8 cellular contexts compared by ENCODE assay signal in genomic region chr6:24718449-24719124, GRCh38. TPM values are rescaled to one million over a fixed set of nuclear protein-coding genes. Genes with fewer than 3 reads are reported as not detected.
DNase-seq lines count a peak whose midpoint lies in the region; ATAC-seq and TF ChIP-seq lines count a peak whose summit lies in the region.

No MANE protein-coding gene starts in this region.

- H3K9me3 Mint-ChIP-seq in activated CD8-positive, alpha-beta T cell treated with anti-CD3 and anti-CD28 coated beads, Interleukin-2, amount 10 ng/mL, durations not matched to agents 7 days and 5 days (ENCODE audit: insufficient read depth): no peaks in the 10 kb centered on the region

- peak overlapping the region; percentile 98 for H3K4me3 Mint-ChIP-seq in activated CD8-positive, alpha-beta T cell treated with anti-CD3 and anti-CD28 coated beads, Interleukin-2, amount 10 ng/mL, durations not matched to agents 7 days and 5 days

- H2AFZ ChIP-seq in SK-N-SH (ENCODE audit: low read depth): no peak overlapping the region

- peaks cover 0 to 3% of the 10 kb centered on the region in 2 experiments; a peak in 3 of 4 replicates for H3K4me1 ChIP-seq in SK-N-SH (ENCODE audit: control insufficient read depth in 1 of 2, insufficient read depth in 2 of 2, low read depth in 1 of 2, low read length in 1 of 2)
- peaks cover 0 to 64% (median 63%) of the 10 kb centered on the region in 5 donors for H3K4me1 ChIP-seq in subcutaneous abdominal adipose tissue (ENCODE audit: control insufficient read depth in 5 of 5, insufficient read depth in 5 of 5, low read length in 5 of 5)

- TF ChIP-seq CTCF in SK-N-SH (IDR thresholded peaks at IDR 0.05): no peak

- POLR2A ChIA-PET in SK-N-SH (lab: Yijun Ruan, JAX): interaction anchor here (1.4 kb wide), 1 partner anchor 9 kb away, joined by 3 read pairs; no protein-coding TSS in a partner anchor
- POLR2A ChIA-PET in activated CD8-positive, alpha-beta T cell treated with anti-CD3 and anti-CD28 coated beads, Interleukin-2, amount 10 ng/mL, durations not matched to agents 7 days and 5 days (lab: Charles Lee): interaction anchor here (0.6 to 2.9 kb wide), 5 partner anchors 14 to 215 kb away, joined by 3 to 22 read pairs (median 4); partner anchors contain the start of genes ACOT13, GMNN, KIAA0319 and TDP2

- H3K9me3 ChIP-seq in SK-N-SH (no peaks in the 10 kb centered on the region), iPS-18c (ENCODE audit: control insufficient read depth, insufficient read depth, low read length) (no peaks in the 10 kb centered on the region), subcutaneous abdominal adipose tissue (ENCODE audit: control insufficient read depth in 5 of 5, low read length in 5 of 5) (no peaks in the 10 kb centered on the region)

- H3K79me2 ChIP-seq in SK-N-SH (ENCODE audit: insufficient read depth): peaks cover 70% of the 10 kb centered on the region

- H3K36me3 Mint-ChIP-seq in activated CD8-positive, alpha-beta T cell treated with anti-CD3 and anti-CD28 coated beads, Interleukin-2, amount 10 ng/mL, durations not matched to agents 7 days and 5 days (ENCODE audit: low read depth): peaks cover 62% of the 10 kb centered on the region

- TF ChIP-seq EP300 in SK-N-SH (IDR thresholded peaks at IDR 0.05; ENCODE audit: borderline replicate concordance in 1 of 2, low read depth in 1 of 2, low read length in 1 of 2): no peak

- CTCF ChIA-PET in SK-N-SH (lab: Yijun Ruan, JAX): interaction anchor here (0.7 to 1.5 kb wide), 7 partner anchors 13 to 248 kb away, joined by 3 to 4 read pairs (median 4); partner anchors contain the start of genes ACOT13 and TDP2
- CTCF ChIA-PET in activated CD8-positive, alpha-beta T cell treated with anti-CD3 and anti-CD28 coated beads, Interleukin-2, amount 10 ng/mL, durations not matched to agents 7 days and 5 days (lab: Charles Lee): interaction anchor here (0.7 to 2.9 kb wide), 11 partner anchors 12 to 352 kb away, joined by 3 to 10 read pairs (median 4); partner anchors contain the start of genes ACOT13 and TDP2

- no peak for ATAC-seq in SK-N-SH treated with all-trans-retinoic acid at 6 μM for 48 hours
- ATAC-seq in activated CD8-positive, alpha-beta T cell treated with anti-CD3 and anti-CD28 coated beads, Interleukin-2, amount 10 ng/mL, durations not matched to agents 7 days and 5 days: no peak
- no peak for ATAC-seq in HG03354 (IDR thresholded peaks at IDR 0.05; ENCODE audit: poor library complexity, severe bottlenecking, unreplicated experiment)
- no peak for ATAC-seq in HG02852 (IDR thresholded peaks at IDR 0.05; ENCODE audit: unreplicated experiment)

- H3K4me2 ChIP-seq in SK-N-SH: peak overlapping the region; percentile 96

- H3K36me3 ChIP-seq in SK-N-SH (replicated peaks in 1 of 2; ENCODE audit: control insufficient read depth in 1 of 2, insufficient read depth in 2 of 2, low read length in 1 of 2) (peaks cover 46 to 52% of the 10 kb centered on the region in 2 experiments), subcutaneous abdominal adipose tissue (ENCODE audit: control insufficient read depth in 5 of 5, insufficient read depth in 5 of 5, low read length in 5 of 5) (peaks cover 15 to 29% (median 24%) of the 10 kb centered on the region in 5 donors)

- H3K4me3 ChIP-seq in SK-N-SH (ENCODE audit: low read depth in 2 of 2, low read length in 1 of 2) (peak overlapping the region; percentile 85 to 93), iPS-18c (ENCODE audit: insufficient read depth, low read depth, low read length) (peak overlapping the region; percentile 98), subcutaneous abdominal adipose tissue (ENCODE audit: low read depth in 1 of 5, low read length in 5 of 5) (peak overlapping the region; percentile 94 to 100 (median 98))

- no peak for TF ChIP-seq RAD21 in SK-N-SH (IDR thresholded peaks at IDR 0.05; ENCODE audit: low read length)

- H3K27me3 ChIP-seq in SK-N-SH (ENCODE audit: insufficient read depth): no peaks in the 10 kb centered on the region
- no peaks in the 10 kb centered on the region for H3K27me3 ChIP-seq in subcutaneous abdominal adipose tissue (ENCODE audit: control insufficient read depth in 5 of 5, insufficient read depth in 4 of 5, low read length in 5 of 5)

- H3F3A ChIP-seq in SK-N-SH (replicated peaks; ENCODE audit: insufficient read depth): peaks cover 5% of the 10 kb centered on the region

- no peaks in the 10 kb centered on the region for H3K9me2 ChIP-seq in SK-N-SH

- 8% methylated on average over 8 of the region's 8 CpGs for WGBS in SK-N-SH (ENCODE audit: low lambda C conversion rate)

- peak overlapping the region; percentile 81 for H3K27ac Mint-ChIP-seq in activated CD8-positive, alpha-beta T cell treated with anti-CD3 and anti-CD28 coated beads, Interleukin-2, amount 10 ng/mL, durations not matched to agents 7 days and 5 days

- DNase-seq in SK-N-SH: no peak
- DNase-seq in activated CD8-positive, alpha-beta T cell treated with anti-CD3 and anti-CD28 coated beads, Interleukin-2, amount 10 ng/mL, durations not matched to agents 7 days and 5 days: no peak
- DNase-seq in mucosa of gallbladder (ENCODE audit: low spot score): no peak

- peaks cover 43% of the 10 kb centered on the region for H3K4me1 Mint-ChIP-seq in activated CD8-positive, alpha-beta T cell treated with anti-CD3 and anti-CD28 coated beads, Interleukin-2, amount 10 ng/mL, durations not matched to agents 7 days and 5 days (ENCODE audit: low read depth)

- peak overlapping the region in 1 of 2 experiments; percentile 54; a peak in 1 of 4 replicates for H3K27ac ChIP-seq in SK-N-SH (ENCODE audit: low read depth in 2 of 2, low read length in 1 of 2)
- peak overlapping the region; percentile 100 for H3K27ac ChIP-seq in subcutaneous abdominal adipose tissue (ENCODE audit: low read depth, low read length)

- H4K20me1 ChIP-seq in SK-N-SH (ENCODE audit: insufficient read depth): peaks cover 61% of the 10 kb centered on the region

- H3K27me3 Mint-ChIP-seq in activated CD8-positive, alpha-beta T cell treated with anti-CD3 and anti-CD28 coated beads, Interleukin-2, amount 10 ng/mL, durations not matched to agents 7 days and 5 days (ENCODE audit: low read depth): no peaks in the 10 kb centered on the region

- H3K9ac ChIP-seq in SK-N-SH (peak overlapping the region; percentile 100), subcutaneous abdominal adipose tissue (ENCODE audit: low read length in 5 of 5) (peak overlapping the region; percentile 86 to 100 (median 92))

TF ChIP-seq in SK-N-SH, 30 proteins besides CTCF, POLR2A, EP300 and RAD21 (continues in another document):
- no peak for TF ChIP-seq SMC3 (IDR thresholded peaks at IDR 0.05; ENCODE audit: low read depth, low read length)
- TF ChIP-seq RXRA (IDR thresholded peaks at IDR 0.05; ENCODE audit: borderline replicate concordance, low read depth): no peak
- no peak for TF ChIP-seq FOXJ3 (CRISPR knock-in tag; IDR thresholded peaks at IDR 0.05)

TF ChIP-seq in SK-N-SH treated with all-trans-retinoic acid at 6 μM for 48 hours, 23 proteins besides CTCF, POLR2A, EP300 and RAD21 (continues in another document):
- TF ChIP-seq TOX (CRISPR knock-in tag; IDR thresholded peaks at IDR 0.05; ENCODE audit: borderline replicate concordance): no peak
- no peak for TF ChIP-seq ZC3H10 (CRISPR knock-in tag; IDR thresholded peaks at IDR 0.05)
- no peak for TF ChIP-seq ZNF565 (CRISPR knock-in tag; conservative IDR thresholded peaks at IDR 0.05; ENCODE audit: low read depth)
- TF ChIP-seq ARNTL (CRISPR knock-in tag; IDR thresholded peaks at IDR 0.05; ENCODE audit: borderline replicate concordance, low read depth): no peak
- no peak for TF ChIP-seq ZNF8 (CRISPR knock-in tag; IDR thresholded peaks at IDR 0.05)
- TF ChIP-seq ZFP30 (CRISPR knock-in tag; IDR thresholded peaks at IDR 0.05): no peak
- no peak for TF ChIP-seq ISL1 (CRISPR knock-in tag; IDR thresholded peaks at IDR 0.05)
- TF ChIP-seq ESRRG (CRISPR knock-in tag; IDR thresholded peaks at IDR 0.05): no peak

RNA-seq across cellular contexts. Expression of gene C6orf62, which starts 0.4 kb away (rescaled TPM):
- 36.0 and 42.3 TPM in 2 replicates for polyA plus RNA-seq in SK-N-SH (2012; rRNA removed)
- 48.3 and 56.8 TPM in 2 replicates for polyA plus RNA-seq in SK-N-SH (2012; cell fraction: cytosol; rRNA removed)
- polyA plus RNA-seq in SK-N-SH (2012; cell fraction: nucleus; rRNA removed): 18.6 and 35.2 TPM in 2 replicates
- total RNA-seq in activated CD8-positive, alpha-beta T cell treated with anti-CD3 and anti-CD28 coated beads, Interleukin-2, amount 10 ng/mL, durations not matched to agents 7 days and 5 days: 100 to 1,000 TPM; 121 to 128 TPM
- 113 TPM for total RNA-seq in mucosa of gallbladder

RNA-seq across cellular contexts. Expression of gene ACOT13, which starts 51.7 kb away (rescaled TPM):
- polyA plus RNA-seq in SK-N-SH (2012; rRNA removed): 18.0 and 20.8 TPM in 2 replicates
- polyA plus RNA-seq in SK-N-SH (2012; cell fraction: cytosol; rRNA removed): 24.5 and 33.6 TPM in 2 replicates
- 5.2 and 7.7 TPM in 2 replicates for polyA plus RNA-seq in SK-N-SH (2012; cell fraction: nucleus; rRNA removed)
- total RNA-seq in activated CD8-positive, alpha-beta T cell treated with anti-CD3 and anti-CD28 coated beads, Interleukin-2, amount 10 ng/mL, durations not matched to agents 7 days and 5 days: 10 to 100 TPM; 21.3 to 22.6 TPM
- 29.0 TPM for total RNA-seq in mucosa of gallbladder

RNA-seq across cellular contexts. Expression of gene TDP2, which starts 51.9 kb away (rescaled TPM):
- polyA plus RNA-seq in SK-N-SH (2012; rRNA removed): 20.0 and 20.2 TPM in 2 replicates
- 23.6 and 29.5 TPM in 2 replicates for polyA plus RNA-seq in SK-N-SH (2012; cell fraction: cytosol; rRNA removed)
- polyA plus RNA-seq in SK-N-SH (2012; cell fraction: nucleus; rRNA removed): 24.8 and 38.0 TPM in 2 replicates
- 10 to 100 TPM; 43.0 to 44.0 TPM for total RNA-seq in activated CD8-positive, alpha-beta T cell treated with anti-CD3 and anti-CD28 coated beads, Interleukin-2, amount 10 ng/mL, durations not matched to agents 7 days and 5 days
- total RNA-seq in mucosa of gallbladder: 75.7 TPM

RNA-seq across cellular contexts. Expression of gene GMNN, which starts 56.1 kb away (rescaled TPM):
- 16.2 and 16.8 TPM in 2 replicates for polyA plus RNA-seq in SK-N-SH (2012; rRNA removed)
- 19.1 and 20.5 TPM in 2 replicates for polyA plus RNA-seq in SK-N-SH (2012; cell fraction: cytosol; rRNA removed)
- polyA plus RNA-seq in SK-N-SH (2012; cell fraction: nucleus; rRNA removed): 15.2 and 19.7 TPM in 2 replicates
- total RNA-seq in activated CD8-positive, alpha-beta T cell treated with anti-CD3 and anti-CD28 coated beads, Interleukin-2, amount 10 ng/mL, durations not matched to agents 7 days and 5 days: 10 to 100 TPM; 87.0 to 88.4 TPM
- total RNA-seq in mucosa of gallbladder: 10.8 TPM
